In genomic region chr4:158208931-158209640, GRCh38 we compare ENCODE assay signal across 8 cellular contexts. TPM values are rescaled to one million over a fixed set of nuclear protein-coding genes. Genes with fewer than 3 reads are reported as not detected.
DNase-seq lines count a peak whose midpoint lies in the region; ATAC-seq lines count a peak whose summit lies in the region.

No MANE protein-coding gene starts in this region.

- ATAC-seq in GM18498 (IDR thresholded peaks at IDR 0.05; ENCODE audit: unreplicated experiment) (peak; percentile 83), HG02852 (IDR thresholded peaks at IDR 0.05; ENCODE audit: unreplicated experiment) (peak; percentile 81), T-helper 17 cell (peak; percentile 30)
- no peak for ATAC-seq in naive thymus-derived CD8-positive, alpha-beta T cell

- peaks cover 7% of the 10 kb centered on the region for H3K4me1 Mint-ChIP-seq in T-helper 17 cell
- peaks cover 4 to 23% (median 19%) of the 10 kb centered on the region in 4 donors for H3K4me1 Mint-ChIP-seq in naive thymus-derived CD8-positive, alpha-beta T cell

- peak overlapping the region; percentile 25 for H3K4me3 Mint-ChIP-seq in T-helper 17 cell
- peak overlapping the region; percentile 4 to 85 (median 36) for H3K4me3 Mint-ChIP-seq in naive thymus-derived CD8-positive, alpha-beta T cell

- H3K27ac Mint-ChIP-seq in T-helper 17 cell: no peak overlapping the region
- H3K27ac Mint-ChIP-seq in naive thymus-derived CD8-positive, alpha-beta T cell: no peak overlapping the region

- no peaks in the 10 kb centered on the region for H3K9me3 ChIP-seq in T-helper 17 cell (ENCODE audit: control insufficient read depth, low read length, poor library complexity, severe bottlenecking)

- H3K9me3 Mint-ChIP-seq in naive thymus-derived CD8-positive, alpha-beta T cell: peaks cover 0 to 9% (median 1%) of the 10 kb centered on the region in 9 donors

- POLR2A ChIA-PET in naive thymus-derived CD8-positive, alpha-beta T cell (lab: Charles Lee): interaction anchor here (0.7 kb wide), 1 partner anchor 380 kb away, joined by 3 read pairs; no protein-coding TSS in a partner anchor

- DNase-seq in T-helper 17 cell: no peak
- DNase-seq in naive thymus-derived CD8-positive, alpha-beta T cell: no peak
- no peak for DNase-seq in putamen (ENCODE audit: low spot score)
- DNase-seq in mucosa of gallbladder (ENCODE audit: low spot score): no peak
- DNase-seq in iPS-NIHi11 (ENCODE audit: low spot score): no peak
- DNase-seq in NK-92 (lab: John Stamatoyannopoulos, UW; ENCODE audit: unreplicated experiment): no peak

- peaks cover 3% of the 10 kb centered on the region for H3K36me3 Mint-ChIP-seq in T-helper 17 cell (ENCODE audit: low read depth)
- H3K36me3 Mint-ChIP-seq in naive thymus-derived CD8-positive, alpha-beta T cell: peaks cover 0 to 2% (median 1%) of the 10 kb centered on the region in 3 donors

- peaks cover 28% of the 10 kb centered on the region for H3K27me3 Mint-ChIP-seq in T-helper 17 cell
- H3K27me3 Mint-ChIP-seq in naive thymus-derived CD8-positive, alpha-beta T cell: peaks cover 7 to 26% (median 19%) of the 10 kb centered on the region in 5 donors

RNA-seq across cellular contexts. Expression of gene TMEM144, which starts 1.2 kb away (rescaled TPM):
- total RNA-seq in T-helper 17 cell (under 1 TPM in 1 of 2 donors, not detected in 1; 0.50 TPM), mucosa of gallbladder (18.3 TPM)
- not detected for total RNA-seq in naive thymus-derived CD8-positive, alpha-beta T cell
- polyA plus RNA-seq in naive thymus-derived CD8-positive, alpha-beta T cell: not detected

RNA-seq across cellular contexts. Expression of gene GASK1B, which starts 36.3 kb away (rescaled TPM):
- total RNA-seq in T-helper 17 cell (1 to 10 TPM; 1.3 to 1.8 TPM), mucosa of gallbladder (27.0 TPM)
- under 1 TPM; 0.49 to 0.55 TPM for total RNA-seq in naive thymus-derived CD8-positive, alpha-beta T cell
- not detected for polyA plus RNA-seq in naive thymus-derived CD8-positive, alpha-beta T cell

Comparison
In these comparisons a context has a peak if more than half of its experiments do, and no peak if none do; other contexts are left out.
1. ATAC-seq: peak in GM18498 (single experiment), HG02852 (single experiment) and T-helper 17 cell (single experiment); none in naive thymus-derived CD8-positive, alpha-beta T cell (0 of 2).
2. RNA of gene TMEM144, which starts 1.2 kb away (total RNA-seq): 18.3 TPM in mucosa of gallbladder (single experiment); 0.50 TPM in T-helper 17 cell and not detected in naive thymus-derived CD8-positive, alpha-beta T cell; every median in the first group is over 10 times any median in the second.